ENCODE assay signal across 30 cellular contexts in the genomic region with DNA sequence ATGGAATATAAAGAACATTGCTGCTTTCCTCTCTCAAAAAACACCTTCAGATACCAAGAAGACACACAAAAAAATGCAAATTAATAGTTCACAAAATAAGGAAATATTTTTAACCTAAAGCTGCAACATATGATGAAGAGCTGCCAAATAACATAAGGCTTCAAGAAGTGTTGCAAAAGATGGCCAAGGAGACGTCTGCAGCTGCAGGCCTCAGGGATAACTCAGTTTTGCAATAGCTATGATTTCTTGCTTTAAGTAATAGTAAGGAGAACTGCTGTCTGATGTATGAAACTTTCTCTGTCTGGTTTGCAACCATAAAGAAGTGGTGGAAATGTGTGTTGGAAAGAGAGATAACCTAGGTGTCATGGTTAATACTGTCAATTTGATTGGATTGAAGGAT.
"Had no signal": no experiment of that assay in that cellular context is flagged by ENCODE, and none has a peak within 500 bp of the region (broad histone marks: within the 10 kb centered on the region; RNA-seq: fewer than 3 reads in every experiment).

No MANE protein-coding gene starts in this region.

- H3K9me3 Mint-ChIP-seq: stimulated activated naive CD8-positive, alpha-beta T cell treated with anti-CD3 and anti-CD28 coated beads, Interleukin-15, amount 100 ng/mL, for 72 hours had no signal

- H3K4me3 Mint-ChIP-seq: mesothelial cell of epicardium; naive B cell; natural killer cell treated with Interleukin-12 subunit alpha and Interleukin-12 subunit beta and Interleukin-15 and Interleukin-18, amount 100 ng/mL, for 72 hours; neural crest cell; stimulated activated naive CD8-positive, alpha-beta T cell treated with anti-CD3 and anti-CD28 coated beads, Interleukin-15, amount 100 ng/mL, for 72 hours had no signal

- H3K36me3 ChIP-seq: esophagus muscularis mucosa, heart right ventricle, left lung, neutrophil, right lobe of liver, suprapubic skin, transverse colon, upper lobe of right lung, uterus had no signal

- DNase-seq: dermis blood vessel endothelial cell; effector memory CD4-positive, alpha-beta T cell; foreskin melanocyte; glutamatergic neuron; heart right ventricle; hippocampal formation; left cardiac atrium; left lung; mesenchymal stem cell; mucosa of descending colon; naive B cell; right lobe of liver; stimulated activated CD4-positive, alpha-beta T cell treated with anti-CD3 and anti-CD28 coated beads, Interleukin-12 subunit alpha, Interleukin-12 subunit beta, amount 100 ng/mL, for 4 hours; stimulated activated CD4-positive, alpha-beta T cell treated with anti-CD3 and anti-CD28 coated beads, Interleukin-1b, Interleukin-23, amount 100 ng/mL, for 48 hours; stimulated activated CD4-positive, alpha-beta T cell treated with anti-CD3 and anti-CD28 coated beads, Interleukin-4, amount 100 ng/mL, for 1 hour; stimulated activated CD8-positive, alpha-beta memory T cell treated with anti-CD3 and anti-CD28 coated beads, Interleukin-4, amount 100 ng/mL, for 48 hours; stimulated activated naive CD4-positive, alpha-beta T cell; stimulated activated naive CD8-positive, alpha-beta T cell treated with anti-CD3 and anti-CD28 coated beads, Interleukin-15, amount 100 ng/mL, for 72 hours; transverse colon; upper lobe of right lung; uterus had no signal

- H3K27me3 ChIP-seq: esophagus muscularis mucosa, heart right ventricle, left lung, neutrophil, right lobe of liver, suprapubic skin, transverse colon, upper lobe of right lung, uterus had no signal

- H3K4me1 ChIP-seq: esophagus muscularis mucosa, heart right ventricle, left lung, parathyroid adenoma, right lobe of liver, suprapubic skin, transverse colon, upper lobe of right lung, uterus had no signal

- H3K4me3 ChIP-seq: esophagus muscularis mucosa, heart right ventricle, left lung, mucosa of descending colon, right lobe of liver, smooth muscle cell, suprapubic skin, transverse colon, upper lobe of right lung, uterus had no signal

- H3K9me3 ChIP-seq: esophagus muscularis mucosa, left lung, neutrophil, suprapubic skin, transverse colon, upper lobe of right lung, uterus had no signal

- H3K27ac ChIP-seq: esophagus muscularis mucosa, heart right ventricle, left lung, neutrophil, parathyroid adenoma, right lobe of liver, suprapubic skin, transverse colon, upper lobe of right lung, uterus had no signal

- H3K4me1 Mint-ChIP-seq: mesothelial cell of epicardium; naive B cell; neural crest cell; stimulated activated naive CD8-positive, alpha-beta T cell treated with anti-CD3 and anti-CD28 coated beads, Interleukin-15, amount 100 ng/mL, for 72 hours had no signal

- H3K27ac Mint-ChIP-seq: mesothelial cell of epicardium; naive B cell; natural killer cell treated with Interleukin-12 subunit alpha and Interleukin-12 subunit beta and Interleukin-15 and Interleukin-18, amount 100 ng/mL, for 72 hours; progenitor cell of endocrine pancreas; stimulated activated naive CD8-positive, alpha-beta T cell treated with anti-CD3 and anti-CD28 coated beads, Interleukin-15, amount 100 ng/mL, for 72 hours had no signal

- ATAC-seq: heart right ventricle; left cardiac atrium; left lung; mucosa of descending colon; natural killer cell treated with Interleukin-12 subunit alpha and Interleukin-12 subunit beta and Interleukin-15 and Interleukin-18, amount 100 ng/mL, for 72 hours; right lobe of liver; stimulated activated naive CD8-positive, alpha-beta T cell treated with anti-CD3 and anti-CD28 coated beads, Interleukin-15, amount 100 ng/mL, for 72 hours; upper lobe of right lung had no signal

- H3K36me3 Mint-ChIP-seq: mesothelial cell of epicardium; naive B cell; natural killer cell treated with Interleukin-12 subunit alpha and Interleukin-12 subunit beta and Interleukin-15 and Interleukin-18, amount 100 ng/mL, for 72 hours had no signal

- H3K27me3 Mint-ChIP-seq: naive B cell; natural killer cell treated with Interleukin-12 subunit alpha and Interleukin-12 subunit beta and Interleukin-15 and Interleukin-18, amount 100 ng/mL, for 72 hours; progenitor cell of endocrine pancreas; stimulated activated naive CD8-positive, alpha-beta T cell treated with anti-CD3 and anti-CD28 coated beads, Interleukin-15, amount 100 ng/mL, for 72 hours had no signal
